12 cellular contexts compared by ENCODE assay signal in the genomic region with DNA sequence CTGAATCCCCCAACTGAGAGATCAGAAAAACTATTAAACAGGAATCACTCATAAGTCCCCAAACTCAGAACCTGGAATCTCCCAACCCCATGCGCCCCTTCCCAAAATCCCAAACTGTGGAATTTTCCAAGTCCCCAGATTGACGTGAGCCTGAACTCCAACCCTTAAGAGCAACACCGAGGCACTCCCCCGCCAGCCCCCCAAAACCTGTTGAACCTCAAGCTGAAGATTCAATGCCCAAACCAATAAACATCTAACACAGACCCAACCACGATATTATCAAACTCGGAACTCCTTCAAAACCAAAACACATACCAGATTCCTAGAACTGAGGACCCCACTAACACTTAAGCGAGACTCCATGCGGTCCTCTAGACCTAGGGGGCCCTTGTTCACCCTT. TPM values are rescaled to one million over a fixed set of nuclear protein-coding genes. Genes with fewer than 3 reads are reported as not detected.
DNase-seq lines count a peak whose midpoint lies in the region; ATAC-seq lines count a peak whose summit lies in the region.
"Had no signal": no experiment of that assay in that cellular context is flagged by ENCODE, and none has a peak within 500 bp of the region (broad histone marks: within the 10 kb centered on the region; RNA-seq: fewer than 3 reads in every experiment).

No MANE protein-coding gene starts in this region.

- H3K27ac ChIP-seq in SJCRH30 (peak overlapping the region; percentile 76), layer of hippocampus (ENCODE audit: low read depth, low read length) (peak overlapping the region; percentile 63), substantia nigra (ENCODE audit: low read depth, low read length, poor library complexity, severe bottlenecking) (peak overlapping the region; percentile 87)
- H3K27ac ChIP-seq: VCaP had no signal

- ATAC-seq in activated CD4-positive, alpha-beta T cell treated with anti-CD3 and anti-CD28 coated beads for 36 hours, result no peak
- ATAC-seq: activated naive CD8-positive, alpha-beta T cell treated with anti-CD3 and anti-CD28 coated beads, Interleukin-2, amount 50 U/mL, for 24 hours had no signal

- H3K27ac Mint-ChIP-seq in activated CD4-positive, alpha-beta T cell treated with anti-CD3 and anti-CD28 coated beads for 36 hours, result no peak overlapping the region
- H3K27ac Mint-ChIP-seq: activated naive CD8-positive, alpha-beta T cell treated with anti-CD3 and anti-CD28 coated beads, Interleukin-2, amount 50 U/mL, for 24 hours had no signal

- H3K36me3 ChIP-seq in SJCRH30, result no peaks in the 10 kb centered on the region

- H3K4me3 Mint-ChIP-seq in activated CD4-positive, alpha-beta T cell treated with anti-CD3 and anti-CD28 coated beads for 36 hours, result peak overlapping the region; percentile 1

- H3K9me3 Mint-ChIP-seq in activated CD4-positive, alpha-beta T cell treated with anti-CD3 and anti-CD28 coated beads for 36 hours (ENCODE audit: low read depth), result peaks cover 2% of the 10 kb centered on the region
- H3K9me3 Mint-ChIP-seq: activated naive CD8-positive, alpha-beta T cell treated with anti-CD3 and anti-CD28 coated beads, Interleukin-2, amount 50 U/mL, for 24 hours had no signal

- H3K4me3 ChIP-seq in SJCRH30, result peak overlapping the region; percentile 68

- DNase-seq in activated CD4-positive, alpha-beta T cell treated with anti-CD3 and anti-CD28 coated beads for 36 hours, result no peak
- no peak for DNase-seq in activated CD4-positive, alpha-beta T cell treated with anti-CD3 and anti-CD28 coated beads, Interleukin-2, amount 50 U/mL, for 48 hours
- no peak for DNase-seq in SJCRH30
- no peak for DNase-seq in substantia nigra (lab: John Stamatoyannopoulos, UW)
- DNase-seq in OCI-M1 (lab: John Stamatoyannopoulos, UW), result no peak
- DNase-seq in NCI-H187 treated with DMSO at 0.1 percent for 48 hours (lab: John Stamatoyannopoulos, UW), result no peak
- no peak for DNase-seq in iPS-NIHi11 (ENCODE audit: low spot score)
- DNase-seq: NCI-H2081 had no signal

- intact Hi-C loops in activated CD4-positive, alpha-beta T cell treated with anti-CD3 and anti-CD28 coated beads for 36 hours (cut with DNase I, micrococcal nuclease), result loop anchor here in 1 of 2 experiments (5.0 kb wide), 1 partner anchor 234 kb away; a partner anchor contains a TSS

- no peaks in the 10 kb centered on the region for H3K4me1 ChIP-seq in SJCRH30

- no peaks in the 10 kb centered on the region for H3K36me3 Mint-ChIP-seq in activated CD4-positive, alpha-beta T cell treated with anti-CD3 and anti-CD28 coated beads for 36 hours (ENCODE audit: low read depth)

- peaks cover 17% of the 10 kb centered on the region for H3K4me1 Mint-ChIP-seq in activated CD4-positive, alpha-beta T cell treated with anti-CD3 and anti-CD28 coated beads for 36 hours

- peaks cover 11% of the 10 kb centered on the region for H3K27me3 Mint-ChIP-seq in activated CD4-positive, alpha-beta T cell treated with anti-CD3 and anti-CD28 coated beads for 36 hours

- CTCF ChIA-PET in activated CD4-positive, alpha-beta T cell treated with anti-CD3 and anti-CD28 coated beads for 36 hours (lab: Charles Lee), result no interaction called here

- POLR2A ChIA-PET in activated CD4-positive, alpha-beta T cell treated with anti-CD3 and anti-CD28 coated beads for 36 hours (lab: Charles Lee), result no interaction called here

- H3K9me3 ChIP-seq in SJCRH30 (replicated peaks), result no peaks in the 10 kb centered on the region

- H3K27me3 ChIP-seq in SJCRH30, result no peaks in the 10 kb centered on the region
- peaks cover 3% of the 10 kb centered on the region for H3K27me3 ChIP-seq in layer of hippocampus (ENCODE audit: control insufficient read depth, insufficient read depth, low read length)

RNA-seq across cellular contexts. Expression of a gene that starts 0.6 kb away (rescaled TPM):
- not detected for total RNA-seq in activated CD4-positive, alpha-beta T cell treated with anti-CD3 and anti-CD28 coated beads for 36 hours
- total RNA-seq in SJCRH30 (2014; rRNA removed; shearing (Covaris generic)), result not detected in 2 replicates
- total RNA-seq: LHCN-M2 had no signal

RNA-seq across cellular contexts. Expression of a gene that starts 5.7 kb away (rescaled TPM):
- total RNA-seq in activated CD4-positive, alpha-beta T cell treated with anti-CD3 and anti-CD28 coated beads for 36 hours, result under 1 TPM; 0.67 to 0.73 TPM
- total RNA-seq in SJCRH30 (2014; rRNA removed; shearing (Covaris generic)), result 0.99 and 1.5 TPM in 2 replicates

RNA-seq across cellular contexts. Expression of a gene that starts 6.3 kb away (rescaled TPM):
- total RNA-seq in activated CD4-positive, alpha-beta T cell treated with anti-CD3 and anti-CD28 coated beads for 36 hours, result under 1 TPM; 0.23 to 0.32 TPM
- total RNA-seq in SJCRH30 (2014; rRNA removed; shearing (Covaris generic)), result not detected in 2 replicates
- total RNA-seq: LHCN-M2 had no signal

RNA-seq across cellular contexts. Expression of a gene that starts 9.2 kb away (rescaled TPM):
- not detected for total RNA-seq in activated CD4-positive, alpha-beta T cell treated with anti-CD3 and anti-CD28 coated beads for 36 hours
- total RNA-seq in SJCRH30 (2014; rRNA removed; shearing (Covaris generic)), result not detected in 2 replicates
- total RNA-seq: LHCN-M2 had no signal

RNA-seq across cellular contexts. Expression of a gene that starts 26.6 kb away (rescaled TPM):
- under 1 TPM; 0.69 to 0.70 TPM for total RNA-seq in activated CD4-positive, alpha-beta T cell treated with anti-CD3 and anti-CD28 coated beads for 36 hours
- total RNA-seq in SJCRH30 (2014; rRNA removed; shearing (Covaris generic)), result 19.5 and 24.5 TPM in 2 replicates
